In the genomic region with DNA sequence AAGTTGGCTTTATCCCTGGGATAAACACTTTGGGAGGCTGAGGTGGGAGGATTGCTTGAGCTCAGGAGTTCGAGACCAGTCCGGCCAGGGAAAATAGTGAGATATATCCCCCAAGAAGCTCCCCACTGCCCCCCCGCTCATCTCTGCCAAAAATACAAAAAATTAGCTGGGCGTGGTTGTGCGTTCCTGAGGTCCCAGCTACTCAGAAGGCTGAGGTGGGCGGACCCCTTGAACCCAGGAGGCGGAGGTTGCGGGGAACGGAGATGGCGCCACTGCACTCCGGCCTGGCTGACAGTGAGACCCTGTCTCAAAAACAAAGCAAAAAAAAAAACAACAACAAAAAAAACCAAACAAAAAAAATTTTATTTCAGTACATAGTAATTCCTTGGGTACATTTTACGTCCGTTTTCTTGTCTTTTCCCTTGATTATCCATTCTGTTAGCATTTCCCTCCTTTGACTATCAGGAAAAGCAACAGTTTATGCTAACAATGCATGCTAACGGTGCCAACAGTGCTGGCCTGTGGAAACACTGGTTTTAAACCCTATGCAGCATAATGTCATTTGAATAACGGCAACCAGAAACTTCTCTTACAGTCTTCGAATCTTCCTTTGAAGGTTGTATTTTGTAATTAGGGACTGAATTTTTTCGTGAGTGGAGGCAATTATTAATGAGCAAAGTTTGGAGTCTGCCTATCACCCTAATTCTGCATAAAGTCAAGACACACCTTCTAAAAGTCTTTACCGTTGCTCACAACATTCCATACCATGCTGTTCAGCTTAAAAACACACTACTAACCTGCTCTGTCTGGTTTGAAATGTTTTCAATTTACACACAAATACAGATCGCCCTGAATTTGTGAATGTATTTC, we compare ENCODE assay signal across 8 cellular contexts. TPM values are rescaled to one million over a fixed set of nuclear protein-coding genes. Genes with fewer than 3 reads are reported as not detected.
DNase-seq lines count a peak whose midpoint lies in the region; ATAC-seq, FAIRE-seq and TF ChIP-seq lines count a peak whose summit lies in the region.

No MANE protein-coding gene starts in this region.

- H3K9ac ChIP-seq in adipocyte (ENCODE audit: low read length): peak overlapping the region; percentile 91

- H3K36me3 Mint-ChIP-seq in CD4-positive, alpha-beta T cell (ENCODE audit: low read depth): peaks cover 7% of the 10 kb centered on the region

- peak; percentile 7 for ATAC-seq in CD4-positive, alpha-beta T cell (ENCODE audit: poor library complexity)
- ATAC-seq in GM21390 (IDR thresholded peaks at IDR 0.05; ENCODE audit: unreplicated experiment) (peak; percentile 9), left colon (peak; percentile 4)

- peak overlapping the region; percentile 93 for H3K27ac Mint-ChIP-seq in CD4-positive, alpha-beta T cell

- H3K27me3 Mint-ChIP-seq in CD4-positive, alpha-beta T cell: no peaks in the 10 kb centered on the region

- H3K4me3 Mint-ChIP-seq in CD4-positive, alpha-beta T cell: peak overlapping the region; percentile 98

- peaks cover 36% of the 10 kb centered on the region for H3K4me1 Mint-ChIP-seq in CD4-positive, alpha-beta T cell (ENCODE audit: low read depth)

- peaks cover 18% of the 10 kb centered on the region for H3K4me1 ChIP-seq in adipocyte (ENCODE audit: control insufficient read depth, insufficient read depth, low read length)
- H3K4me1 ChIP-seq in testis: peaks cover 6% of the 10 kb centered on the region

- H3K27me3 ChIP-seq in CD4-positive, alpha-beta T cell (ENCODE audit: control insufficient read depth, insufficient read depth, low read length): no peaks in the 10 kb centered on the region
- no peaks in the 10 kb centered on the region for H3K27me3 ChIP-seq in HL-60 (ENCODE audit: insufficient read depth, poor library complexity, severe bottlenecking)
- no peaks in the 10 kb centered on the region for H3K27me3 ChIP-seq in adipocyte (replicated peaks; ENCODE audit: control insufficient read depth, insufficient read depth, low read length)
- H3K27me3 ChIP-seq in testis: no peaks in the 10 kb centered on the region

- TF ChIP-seq POLR2A in testis (IDR thresholded peaks at IDR 0.05): no peak

- POLR2A ChIA-PET in CD4-positive, alpha-beta T cell (lab: Charles Lee): interaction anchor here (0.9 to 4.3 kb wide), 14 partner anchors 11 to 628 kb away, joined by 3 to 86 read pairs (median 6); a partner anchor contains a TSS

- H3K36me3 ChIP-seq in adipocyte (ENCODE audit: control insufficient read depth, insufficient read depth, low read length, severe bottlenecking) (no peaks in the 10 kb centered on the region), testis (ENCODE audit: low read depth, missing control alignments) (no peaks in the 10 kb centered on the region)

- intact Hi-C loops in CD4-positive, alpha-beta T cell (cut with DNase I, micrococcal nuclease): loop anchor here (1.0 to 10.0 kb wide), 5 partner anchors 36 to 629 kb away; a partner anchor contains a TSS
- intact Hi-C loops in left colon (cut with DNase I, micrococcal nuclease) (loop anchor here in 1 of 2 donors (10.0 kb wide), 1 partner anchor 125 kb away; a partner anchor contains a TSS), testis (cut with DNase I; ENCODE audit: low total_unique reads) (no loop called here)

- peak overlapping the region; percentile 22 for H3K4me3 ChIP-seq in HL-60 (replicated peaks; ENCODE audit: insufficient read depth, low read length)
- peak overlapping the region; percentile 88 for H3K4me3 ChIP-seq in adipocyte (ENCODE audit: low read length)
- H3K4me3 ChIP-seq in testis: peak overlapping the region; percentile 89 to 99

- no peak for TF ChIP-seq CTCF in CD4-positive, alpha-beta T cell (IDR thresholded peaks at IDR 0.05)
- TF ChIP-seq CTCF in HL-60 (IDR thresholded peaks at IDR 0.05; ENCODE audit: insufficient read depth, low read length): no peak
- no peak for TF ChIP-seq CTCF in testis (IDR thresholded peaks at IDR 0.05)

- CTCF ChIA-PET in CD4-positive, alpha-beta T cell (lab: Charles Lee): interaction anchor here (0.7 to 4.0 kb wide), 4 partner anchors 10 to 139 kb away, joined by 3 to 20 read pairs (median 8); a partner anchor contains a TSS

- no peak for FAIRE-seq in GM19239 (lab: Jason Lieb, UNC)

- no peaks in the 10 kb centered on the region for H3K9me3 ChIP-seq in CD4-positive, alpha-beta T cell (ENCODE audit: control insufficient read depth, low read length)
- H3K9me3 ChIP-seq in adipocyte (ENCODE audit: control insufficient read depth, low read length) (no peaks in the 10 kb centered on the region), testis (no peaks in the 10 kb centered on the region)

- H3K27ac ChIP-seq in CD4-positive, alpha-beta T cell (ENCODE audit: low read depth, low read length): no peak overlapping the region
- H3K27ac ChIP-seq in HL-60 (replicated peaks) (peak overlapping the region; percentile 94), testis (peak overlapping the region in 1 of 2 donors; percentile 98)

- no peaks in the 10 kb centered on the region for H3K9me3 Mint-ChIP-seq in CD4-positive, alpha-beta T cell

- 26 to 38% methylated on average over 19 of the region's 19 CpGs for WGBS in testis, 2 donors

- no peak for DNase-seq in CD4-positive, alpha-beta T cell
- DNase-seq in HL-60 (ENCODE audit: low read depth in 1 of 2, low spot score in 1 of 2) (peak in 1 of 2 experiments; percentile 33), adipocyte (ENCODE audit: low read depth) (no peak), left colon (peak in 1 of 2 donors; percentile 18), testis (peak; percentile 26), iPS-NIHi11 (ENCODE audit: low spot score) (no peak), GM19239 (ENCODE audit: insufficient read length, low spot score) (no peak)

RNA-seq across cellular contexts. Expression of a gene that starts 0.8 kb away (rescaled TPM):
- 10 to 100 TPM; 13.6 to 15.3 TPM for total RNA-seq in CD4-positive, alpha-beta T cell
- 10 to 100 TPM; 27.3 to 31.9 TPM for total RNA-seq in left colon
- 10 to 100 TPM; 40.7 to 48.8 TPM for total RNA-seq in testis
- 16.5 TPM for polyA plus RNA-seq in testis (ENCODE audit: insufficient read depth, low read depth, low replicate concordance)

RNA-seq across cellular contexts. Expression of a gene that starts 35.3 kb away (rescaled TPM):
- 10 to 100 TPM; 24.1 to 25.4 TPM for total RNA-seq in CD4-positive, alpha-beta T cell
- total RNA-seq in left colon (100 to 1,000 TPM; 131 TPM), testis (10 to 100 TPM in 1 of 2 donors, 1 to 10 TPM in 1; 10.0 to 12.2 TPM)
- 13.5 TPM for polyA plus RNA-seq in testis (ENCODE audit: insufficient read depth, low read depth, low replicate concordance)

Comparison
In these comparisons a context has a peak if more than half of its experiments do, and no peak if none do; other contexts are left out.
1. H3K4me3 ChIP-seq: peak in every context shown above with its lines; median percentile 94 in testis; 88 in adipocyte; 22 in HL-60.
2. RNA of a gene that starts 35.3 kb away (total RNA-seq): 131 TPM in left colon; 24.1 to 25.4 TPM in CD4-positive, alpha-beta T cell and 10.0 to 12.2 TPM in testis; every median in the first group is over 4 times any median in the second.
3. Peak in every context shown above with its lines, with median percentiles within 50 percentile points of each other: ATAC-seq.